7 cellular contexts compared by ENCODE assay signal in the genomic region with DNA sequence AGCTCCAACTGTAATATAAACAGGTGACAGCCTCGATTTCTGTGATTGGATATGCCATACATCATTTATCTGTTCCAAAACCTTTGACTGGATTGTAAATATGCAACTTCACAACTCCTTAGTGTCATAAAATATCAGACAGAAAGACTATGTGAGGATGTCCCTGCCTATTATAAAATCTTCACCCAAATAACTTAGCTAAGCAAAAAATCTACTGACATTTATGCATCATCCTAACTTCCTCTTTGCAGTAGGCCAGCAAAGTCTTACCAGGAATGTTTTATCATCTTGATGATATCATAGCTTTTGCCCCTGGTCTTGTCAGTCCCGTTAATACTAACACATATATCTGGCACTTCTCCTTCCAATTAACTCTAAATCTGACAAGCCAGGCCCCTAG.
"Had no signal": no experiment of that assay in that cellular context is flagged by ENCODE, and none has a peak within 500 bp of the region (broad histone marks: within the 10 kb centered on the region; RNA-seq: fewer than 3 reads in every experiment).

No MANE protein-coding gene starts in this region.

- H3K27ac Mint-ChIP-seq: GM23338, H9 had no signal

- H3K4me3 Mint-ChIP-seq: GM23338, H9 had no signal

- ATAC-seq: GM23338, K562 had no signal

- H3K4me1 Mint-ChIP-seq: GM23338, H9 had no signal

- DNase-seq: H9, HCEC 1CT had no signal

- FAIRE-seq: H1, H54, HTR-8/SVneo, K562 had no signal

- H3K4me2 ChIP-seq: GM23338 had no signal

- H3K9me3 Mint-ChIP-seq: GM23338, H9 had no signal

- H3K4me3 ChIP-seq: GM23338, K562 had no signal
